In genomic region chr5:58453326-58453725, GRCh38 we compare ENCODE assay signal across 2 cellular contexts.
A peak's percentile ranks its signal among the peaks of the same experiment; 100 is the strongest.
TF ChIP-seq lines count a peak whose summit lies in the region.

No MANE protein-coding gene starts in this region.

TF ChIP-seq in SK-N-SH treated with all-trans-retinoic acid at 6 μM for 48 hours, 23 proteins besides CTCF, POLR2A, EP300 and RAD21 (continued from another document):
- no peak for TF ChIP-seq ZNF70 (CRISPR knock-in tag; IDR thresholded peaks at IDR 0.05)
- no peak for TF ChIP-seq CREB5 (CRISPR knock-in tag; IDR thresholded peaks at IDR 0.05; ENCODE audit: low read depth)
- TF ChIP-seq, protein P1, sequence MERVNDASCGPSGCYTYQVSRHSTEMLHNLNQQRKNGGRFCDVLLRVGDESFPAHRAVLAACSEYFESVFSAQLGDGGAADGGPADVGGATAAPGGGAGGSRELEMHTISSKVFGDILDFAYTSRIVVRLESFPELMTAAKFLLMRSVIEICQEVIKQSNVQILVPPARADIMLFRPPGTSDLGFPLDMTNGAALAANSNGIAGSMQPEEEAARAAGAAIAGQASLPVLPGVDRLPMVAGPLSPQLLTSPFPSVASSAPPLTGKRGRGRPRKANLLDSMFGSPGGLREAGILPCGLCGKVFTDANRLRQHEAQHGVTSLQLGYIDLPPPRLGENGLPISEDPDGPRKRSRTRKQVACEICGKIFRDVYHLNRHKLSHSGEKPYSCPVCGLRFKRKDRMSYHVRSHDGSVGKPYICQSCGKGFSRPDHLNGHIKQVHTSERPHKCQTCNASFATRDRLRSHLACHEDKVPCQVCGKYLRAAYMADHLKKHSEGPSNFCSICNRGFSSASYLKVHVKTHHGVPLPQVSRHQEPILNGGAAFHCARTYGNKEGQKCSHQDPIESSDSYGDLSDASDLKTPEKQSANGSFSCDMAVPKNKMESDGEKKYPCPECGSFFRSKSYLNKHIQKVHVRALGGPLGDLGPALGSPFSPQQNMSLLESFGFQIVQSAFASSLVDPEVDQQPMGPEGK (CRISPR knock-in tag; IDR thresholded peaks at IDR 0.05; ENCODE audit: borderline replicate concordance) = peak; percentile 43; the same call in 1 of the 2 replicates
- 0 out of 2 replicates have a peak, but pooled peaks have one; percentile 23 for TF ChIP-seq RARB (CRISPR knock-in tag; IDR thresholded peaks at IDR 0.05)

TF ChIP-seq in neural cell, 6 proteins besides CTCF, POLR2A, EP300 and RAD21 (continued from another document):
- TF ChIP-seq SMC3 (conservative IDR thresholded peaks at IDR 0.05; ENCODE audit: poor library complexity) (no peak), MXI1 (conservative IDR thresholded peaks at IDR 0.05; ENCODE audit: poor library complexity, severe bottlenecking) (no peak)
TF ChIP-seq in neural cell: peak in this region for 0.
